Comparison of ENCODE assay signal across 11 cellular contexts in genomic region chr1:92367496-92367895, GRCh38.
DNase-seq lines count a peak whose midpoint lies in the region; ATAC-seq and TF ChIP-seq lines count a peak whose summit lies in the region.
"Had no signal": no experiment of that assay in that cellular context is flagged by ENCODE, and none has a peak within 500 bp of the region (broad histone marks: within the 10 kb centered on the region; RNA-seq: fewer than 3 reads in every experiment).

No MANE protein-coding gene starts in this region.

- H3K27me3 Mint-ChIP-seq in immature natural killer cell (ENCODE audit: low read depth in 3 of 3) = peaks cover 0 to 2% (median 0%) of the 10 kb centered on the region in 3 donors

- peaks cover 8 to 22% (median 20%) of the 10 kb centered on the region in 3 donors for H3K36me3 Mint-ChIP-seq in immature natural killer cell

- peak overlapping the region; percentile 10 to 82 (median 72) for H3K27ac Mint-ChIP-seq in immature natural killer cell
- H3K27ac Mint-ChIP-seq: GM23338 had no signal

- TF ChIP-seq CTCF in HL-60 (IDR thresholded peaks at IDR 0.05; ENCODE audit: insufficient read depth, low read length) (no peak), BE2C (IDR thresholded peaks at IDR 0.05; ENCODE audit: low read depth, low read length) (no peak)

- H3K9me3 ChIP-seq in BE2C = no peaks in the 10 kb centered on the region
- H3K9me3 ChIP-seq: BLaER1 treated with 17β-estradiol and CSF1 and Interleukin-3, amounts not matched to agents 10 nM and 100 nM had no signal

- ATAC-seq in GM18498 (IDR thresholded peaks at IDR 0.05; ENCODE audit: unreplicated experiment) (peak; percentile 72), GM19463 (IDR thresholded peaks at IDR 0.05; ENCODE audit: unreplicated experiment) (peak; percentile 44)
- ATAC-seq: GM23338 had no signal

- H3K4me3 Mint-ChIP-seq in immature natural killer cell = peak overlapping the region; percentile 34 to 84 (median 52)
- H3K4me3 Mint-ChIP-seq: GM23338 had no signal

- H3K4me1 Mint-ChIP-seq in immature natural killer cell = peaks cover 40 to 47% of the 10 kb centered on the region in 2 donors
- H3K4me1 Mint-ChIP-seq: GM23338 had no signal

- no peaks in the 10 kb centered on the region for H3K4me1 ChIP-seq in BE2C
- H3K4me1 ChIP-seq: BLaER1 treated with 17β-estradiol and CSF1 and Interleukin-3, amounts not matched to agents 10 nM and 100 nM had no signal

- H3K4me3 ChIP-seq in HL-60 (replicated peaks; ENCODE audit: insufficient read depth, low read length) = no peak overlapping the region
- H3K4me3 ChIP-seq in BE2C (ENCODE audit: low read depth, low read length) = no peak overlapping the region
- H3K4me3 ChIP-seq: BLaER1 treated with 17β-estradiol and CSF1 and Interleukin-3, amounts not matched to agents 10 nM and 100 nM; GM23338; lung had no signal

- no peaks in the 10 kb centered on the region for H3K36me3 ChIP-seq in BE2C

- no peak for DNase-seq in HL-60 (ENCODE audit: low read depth in 1 of 2, low spot score in 1 of 2)
- DNase-seq in immature natural killer cell = peak in 2 of 3 donors; percentile 20 to 22
- DNase-seq in BE2C = no peak
- DNase-seq in NOMO-1 treated with DMSO at 0.1 percent for 48 hours (lab: John Stamatoyannopoulos, UW; ENCODE audit: unreplicated experiment) = no peak
- no peak for DNase-seq in central memory CD4-positive, alpha-beta T cell
- DNase-seq: GDM1 had no signal

- no peaks in the 10 kb centered on the region for H3K9me3 Mint-ChIP-seq in immature natural killer cell
- H3K9me3 Mint-ChIP-seq: GM23338 had no signal

- H3K27me3 ChIP-seq in HL-60 (ENCODE audit: insufficient read depth, poor library complexity, severe bottlenecking) (no peaks in the 10 kb centered on the region), BE2C (no peaks in the 10 kb centered on the region)
- H3K27me3 ChIP-seq: BLaER1 treated with 17β-estradiol and CSF1 and Interleukin-3, amounts not matched to agents 10 nM and 100 nM had no signal

- peak overlapping the region; percentile 7; the same call in 1 of the 2 replicates for H3K27ac ChIP-seq in HL-60 (replicated peaks)
- H3K27ac ChIP-seq: BLaER1 treated with 17β-estradiol and CSF1 and Interleukin-3, amounts not matched to agents 10 nM and 100 nM had no signal

Comparison
In these comparisons a context has a peak if more than half of its experiments do, and no peak if none do; other contexts are left out.
1. DNase-seq: peak in immature natural killer cell (2 of 3); none in HL-60 (0 of 2), BE2C (single experiment), NOMO-1 treated with DMSO at 0.1 percent for 48 hours (single experiment) and central memory CD4-positive, alpha-beta T cell (single experiment).